Comparison of ENCODE assay signal across 9 cellular contexts in genomic region chr3:146470424-146470990, GRCh38. TPM values are rescaled to one million over a fixed set of nuclear protein-coding genes. Genes with fewer than 3 reads are reported as not detected.
DNase-seq lines count a peak whose midpoint lies in the region; ATAC-seq and TF ChIP-seq lines count a peak whose summit lies in the region.
"Had no signal": no experiment of that assay in that cellular context is flagged by ENCODE, and none has a peak within 500 bp of the region (broad histone marks: within the 10 kb centered on the region; RNA-seq: fewer than 3 reads in every experiment).

No MANE protein-coding gene starts in this region.

- intact Hi-C loops in natural killer cell (cut with micrococcal nuclease): no loop called here

- no peaks in the 10 kb centered on the region for H3K36me3 Mint-ChIP-seq in natural killer cell
- no peaks in the 10 kb centered on the region for H3K36me3 Mint-ChIP-seq in natural killer cell treated with Interleukin-12 subunit alpha and Interleukin-12 subunit beta and Interleukin-15 and Interleukin-18, amount 100 ng/mL, for 72 hours
- no peaks in the 10 kb centered on the region for H3K36me3 Mint-ChIP-seq in effector memory CD8-positive, alpha-beta T cell (ENCODE audit: insufficient read depth)
- no peaks in the 10 kb centered on the region for H3K36me3 Mint-ChIP-seq in progenitor cell of endocrine pancreas (ENCODE audit: insufficient read depth)

- no peaks in the 10 kb centered on the region for H3K9me3 Mint-ChIP-seq in natural killer cell
- no peaks in the 10 kb centered on the region for H3K9me3 Mint-ChIP-seq in natural killer cell treated with Interleukin-12 subunit alpha and Interleukin-12 subunit beta and Interleukin-15 and Interleukin-18, amount 100 ng/mL, for 72 hours
- H3K9me3 Mint-ChIP-seq in effector memory CD8-positive, alpha-beta T cell: no peaks in the 10 kb centered on the region
- no peaks in the 10 kb centered on the region for H3K9me3 Mint-ChIP-seq in progenitor cell of endocrine pancreas (ENCODE audit: low read depth)

- ATAC-seq in natural killer cell (no peak), GM21423 (IDR thresholded peaks at IDR 0.05; ENCODE audit: unreplicated experiment) (no peak), GM21515 (IDR thresholded peaks at IDR 0.05; ENCODE audit: unreplicated experiment) (no peak)
- ATAC-seq in natural killer cell treated with Interleukin-12 subunit alpha and Interleukin-12 subunit beta and Interleukin-15 and Interleukin-18, amount 100 ng/mL, for 72 hours: no peak
- ATAC-seq in effector memory CD8-positive, alpha-beta T cell (replicated peaks): no peak

- H3K4me1 Mint-ChIP-seq in natural killer cell: peaks cover 0 to 7% of the 10 kb centered on the region in 2 donors
- H3K4me1 Mint-ChIP-seq in natural killer cell treated with Interleukin-12 subunit alpha and Interleukin-12 subunit beta and Interleukin-15 and Interleukin-18, amount 100 ng/mL, for 72 hours (ENCODE audit: low read depth in 2 of 2): peaks cover 0 to 4% of the 10 kb centered on the region in 2 donors
- peaks cover 0 to 6% of the 10 kb centered on the region in 2 donors for H3K4me1 Mint-ChIP-seq in effector memory CD8-positive, alpha-beta T cell (ENCODE audit: low read depth in 2 of 2)
- peaks cover 6% of the 10 kb centered on the region for H3K4me1 Mint-ChIP-seq in progenitor cell of endocrine pancreas (ENCODE audit: low read depth)

- H3K27me3 Mint-ChIP-seq in natural killer cell (ENCODE audit: low read depth in 2 of 2) (peaks cover 0 to 9% of the 10 kb centered on the region in 2 donors), progenitor cell of endocrine pancreas (no peaks in the 10 kb centered on the region)
- H3K27me3 Mint-ChIP-seq in natural killer cell treated with Interleukin-12 subunit alpha and Interleukin-12 subunit beta and Interleukin-15 and Interleukin-18, amount 100 ng/mL, for 72 hours: peaks cover 8 to 10% of the 10 kb centered on the region in 2 donors
- H3K27me3 Mint-ChIP-seq in effector memory CD8-positive, alpha-beta T cell: peaks cover 9 to 19% of the 10 kb centered on the region in 2 donors

- peak overlapping the region; percentile 82 for H3K4me3 Mint-ChIP-seq in natural killer cell
- H3K4me3 Mint-ChIP-seq in natural killer cell treated with Interleukin-12 subunit alpha and Interleukin-12 subunit beta and Interleukin-15 and Interleukin-18, amount 100 ng/mL, for 72 hours: no peak overlapping the region
- peak overlapping the region; percentile 78 to 82 for H3K4me3 Mint-ChIP-seq in effector memory CD8-positive, alpha-beta T cell
- H3K4me3 Mint-ChIP-seq in progenitor cell of endocrine pancreas (ENCODE audit: low read depth): no peak overlapping the region

- TF ChIP-seq CTCF in natural killer cell (IDR thresholded peaks at IDR 0.05): no peak
- no peak for TF ChIP-seq CTCF in progenitor cell of endocrine pancreas (IDR thresholded peaks at IDR 0.05; ENCODE audit: unreplicated experiment)

- H3K27ac Mint-ChIP-seq in natural killer cell: peak overlapping the region in 1 of 2 donors; percentile 87
- H3K27ac Mint-ChIP-seq in natural killer cell treated with Interleukin-12 subunit alpha and Interleukin-12 subunit beta and Interleukin-15 and Interleukin-18, amount 100 ng/mL, for 72 hours: peak overlapping the region in 1 of 2 donors; percentile 28
- peak overlapping the region in 1 of 2 donors; percentile 77 for H3K27ac Mint-ChIP-seq in effector memory CD8-positive, alpha-beta T cell
- no peak overlapping the region for H3K27ac Mint-ChIP-seq in progenitor cell of endocrine pancreas

- DNase-seq in natural killer cell: no peak
- no peak for DNase-seq in natural killer cell treated with Interleukin-12 subunit alpha and Interleukin-12 subunit beta and Interleukin-15 and Interleukin-18, amount 100 ng/mL, for 72 hours (ENCODE audit: low spot score)
- DNase-seq in NCI-H2196 treated with DMSO at 0.1 percent for 48 hours (lab: John Stamatoyannopoulos, UW; ENCODE audit: unreplicated experiment): peak; percentile 39
- no peak for DNase-seq in effector memory CD8-positive, alpha-beta T cell
- DNase-seq in progenitor cell of endocrine pancreas (ENCODE audit: low spot score, unreplicated experiment): no peak
- DNase-seq: activated CD8-positive, alpha-beta memory T cell treated with anti-CD3 and anti-CD28 coated beads, Interleukin-2, amount 50 U/mL, for 4 hours; gastrocnemius medialis had no signal

RNA-seq across cellular contexts. Expression of gene PLSCR2, which starts 1.1 kb away (rescaled TPM):
- total RNA-seq in natural killer cell (under 1 TPM in 1 of 3 donors, not detected in 2; 0.38 TPM), progenitor cell of endocrine pancreas (0.44 TPM in 1 of 2 replicates, not detected in the other)
- not detected for total RNA-seq in natural killer cell treated with Interleukin-12 subunit alpha and Interleukin-12 subunit beta and Interleukin-15 and Interleukin-18, amount 100 ng/mL, for 72 hours
- total RNA-seq: gastrocnemius medialis had no signal

Comparison
In these comparisons a context has a peak if more than half of its experiments do, and no peak if none do; other contexts are left out.
1. H3K4me3 Mint-ChIP-seq: peak in natural killer cell (single experiment) and effector memory CD8-positive, alpha-beta T cell (2 of 2); none in natural killer cell treated with Interleukin-12 subunit alpha and Interleukin-12 subunit beta and Interleukin-15 and Interleukin-18, amount 100 ng/mL, for 72 hours (single experiment) and progenitor cell of endocrine pancreas (single experiment).